Comparison of ENCODE assay signal across 24 cellular contexts in genomic region chr2:53331667-53332066, GRCh38.
"Had no signal": no experiment of that assay in that cellular context is flagged by ENCODE, and none has a peak within 500 bp of the region (broad histone marks: within the 10 kb centered on the region; RNA-seq: fewer than 3 reads in every experiment).

No MANE protein-coding gene starts in this region.

- H3K27ac Mint-ChIP-seq: mesothelial cell of epicardium; naive B cell; natural killer cell; stimulated activated memory B cell treated with anti-CD40 and anti-IgM and Interleukin-4, amounts not matched to agents 10 μg/mL and 1 μg/mL and 100 μg/mL, for 72 hours; stimulated activated naive CD8-positive, alpha-beta T cell treated with anti-CD3 and anti-CD28 coated beads, Interleukin-15, amount 100 ng/mL, for 72 hours; type B pancreatic cell had no signal

- H3K9me3 Mint-ChIP-seq: mesothelial cell of epicardium; stimulated activated memory B cell treated with anti-CD40 and anti-IgM and Interleukin-4, amounts not matched to agents 10 μg/mL and 1 μg/mL and 100 μg/mL, for 72 hours; stimulated activated naive CD8-positive, alpha-beta T cell treated with anti-CD3 and anti-CD28 coated beads, Interleukin-15, amount 100 ng/mL, for 72 hours; type B pancreatic cell had no signal

- H3K4me1 Mint-ChIP-seq: mesothelial cell of epicardium; naive B cell; natural killer cell; stimulated activated memory B cell treated with anti-CD40 and anti-IgM and Interleukin-4, amounts not matched to agents 10 μg/mL and 1 μg/mL and 100 μg/mL, for 72 hours; stimulated activated naive CD8-positive, alpha-beta T cell treated with anti-CD3 and anti-CD28 coated beads, Interleukin-15, amount 100 ng/mL, for 72 hours had no signal

- H3K36me3 Mint-ChIP-seq: mesothelial cell of epicardium; naive B cell; natural killer cell; stimulated activated memory B cell treated with anti-CD40 and anti-IgM and Interleukin-4, amounts not matched to agents 10 μg/mL and 1 μg/mL and 100 μg/mL, for 72 hours; type B pancreatic cell had no signal

- H3K4me3 Mint-ChIP-seq: mesothelial cell of epicardium; naive B cell; natural killer cell; stimulated activated memory B cell treated with anti-CD40 and anti-IgM and Interleukin-4, amounts not matched to agents 10 μg/mL and 1 μg/mL and 100 μg/mL, for 72 hours; stimulated activated naive CD8-positive, alpha-beta T cell treated with anti-CD3 and anti-CD28 coated beads, Interleukin-15, amount 100 ng/mL, for 72 hours; type B pancreatic cell had no signal

- H3K36me3 ChIP-seq: left ventricle myocardium inferior, pancreas, prostate gland, tibial nerve, uterus had no signal

- H3K4me1 ChIP-seq: left ventricle myocardium inferior, pancreas, prostate gland, tibial nerve, uterus had no signal

- H3K27me3 Mint-ChIP-seq: naive B cell; stimulated activated memory B cell treated with anti-CD40 and anti-IgM and Interleukin-4, amounts not matched to agents 10 μg/mL and 1 μg/mL and 100 μg/mL, for 72 hours; stimulated activated naive CD8-positive, alpha-beta T cell treated with anti-CD3 and anti-CD28 coated beads, Interleukin-15, amount 100 ng/mL, for 72 hours; type B pancreatic cell had no signal

- H3K27ac ChIP-seq: left ventricle myocardium inferior, pancreas, prostate gland, tibial nerve, uterus had no signal

- H3K27me3 ChIP-seq: pancreas, tibial nerve, uterus had no signal

- DNase-seq: hippocampal formation; left ventricle myocardium inferior; mesendoderm; naive B cell; natural killer cell; pancreas; posterior cingulate gyrus; retina; right cardiac atrium; stimulated activated CD4-positive, alpha-beta T cell treated with anti-CD3 and anti-CD28 coated beads, Interleukin-1b, Interleukin-23, amount 100 ng/mL, for 48 hours; stimulated activated CD4-positive, alpha-beta T cell treated with anti-CD3 and anti-CD28 coated beads, Interleukin-2, amount 100 ng/mL, for 48 hours; stimulated activated CD4-positive, alpha-beta T cell treated with anti-CD3 and anti-CD28 coated beads, Interleukin-4, amount 100 ng/mL, for 4 hours; stimulated activated CD8-positive, alpha-beta memory T cell treated with anti-CD3 and anti-CD28 coated beads, Interleukin-4, amount 100 ng/mL, for 48 hours; stimulated activated naive CD4-positive, alpha-beta T cell treated with Interleukin-2 at 50 U/mL for 16 hours; stimulated activated naive CD8-positive, alpha-beta T cell treated with anti-CD3 and anti-CD28 coated beads, Interleukin-15, amount 100 ng/mL, for 72 hours; substantia nigra; uterus had no signal

- ATAC-seq: natural killer cell; pancreas; right cardiac atrium; stimulated activated memory B cell treated with anti-CD40 and anti-IgM and Interleukin-4, amounts not matched to agents 10 μg/mL and 1 μg/mL and 100 μg/mL, for 72 hours; stimulated activated naive CD8-positive, alpha-beta T cell treated with anti-CD3 and anti-CD28 coated beads, Interleukin-15, amount 100 ng/mL, for 72 hours had no signal

- H3K9me3 ChIP-seq: left ventricle myocardium inferior, pancreas, prostate gland, tibial nerve, uterus had no signal

- H3K4me3 ChIP-seq: left ventricle myocardium inferior, lung, pancreas, prostate gland, smooth muscle cell, tibial nerve, uterus had no signal

- H3K4me2 ChIP-seq: smooth muscle cell had no signal
